In genomic region chr16:22260490-22260889, GRCh38 we compare ENCODE assay signal across 26 cellular contexts.
"Had no signal": no experiment of that assay in that cellular context is flagged by ENCODE, and none has a peak within 500 bp of the region (broad histone marks: within the 10 kb centered on the region; RNA-seq: fewer than 3 reads in every experiment).

No MANE protein-coding gene starts in this region.

- H3K27me3 Mint-ChIP-seq: naive thymus-derived CD8-positive, alpha-beta T cell; stimulated activated naive CD8-positive, alpha-beta T cell treated with anti-CD3 and anti-CD28 coated beads, Interleukin-15, Interleukin-2, amounts not matched to agents 100 ng/mL and 50 ng/mL, for 24 hours had no signal

- H3K27ac ChIP-seq: left lung, lower lobe of right lung, pancreas, prostate gland, skin epidermis, suprapubic skin, thoracic aorta, tibial artery, upper lobe of right lung had no signal

- H3K9me3 ChIP-seq: pancreas, prostate gland, suprapubic skin, thoracic aorta, upper lobe of right lung had no signal

- H3K27me3 ChIP-seq: left lung, pancreas, suprapubic skin, tibial artery, upper lobe of right lung had no signal

- H3K4me1 Mint-ChIP-seq: nephron had no signal

- H3K27ac Mint-ChIP-seq: nephron had no signal

- ATAC-seq: left colon; left lung; lower lobe of right lung; naive thymus-derived CD8-positive, alpha-beta T cell; pancreas; right cardiac atrium; sciatic nerve; upper lobe of right lung had no signal

- H3K4me1 ChIP-seq: left lung, lower lobe of right lung, pancreas, prostate gland, suprapubic skin, tibial artery, upper lobe of right lung had no signal

- H3K4me3 Mint-ChIP-seq: naive thymus-derived CD8-positive, alpha-beta T cell; nephron; neural crest cell; stimulated activated naive CD8-positive, alpha-beta T cell treated with anti-CD3 and anti-CD28 coated beads, Interleukin-15, Interleukin-2, amounts not matched to agents 100 ng/mL and 50 ng/mL, for 24 hours had no signal

- DNase-seq: hippocampal formation; left colon; left lung; lower lobe of right lung; mammary epithelial cell; mesenchymal stem cell; naive thymus-derived CD8-positive, alpha-beta T cell; nucleus accumbens; pancreas; retina; right cardiac atrium; stimulated activated CD4-positive, alpha-beta T cell treated with anti-CD3 and anti-CD28 coated beads, Interleukin-12 subunit alpha, Interleukin-12 subunit beta, amount 100 ng/mL, for 4 hours; stimulated activated CD4-positive, alpha-beta T cell treated with anti-CD3 and anti-CD28 coated beads, Interleukin-15, amount 100 ng/mL, for 24 hours; stimulated activated CD4-positive, alpha-beta T cell treated with anti-CD3 and anti-CD28 coated beads, Interleukin-2, amount 100 ng/mL, for 24 hours; stimulated activated CD4-positive, alpha-beta T cell treated with anti-CD3 and anti-CD28 coated beads, Interleukin-4, amount 100 ng/mL, for 1 hour; stimulated activated naive CD4-positive, alpha-beta T cell; tibial artery; upper lobe of right lung had no signal

- H3K9me3 Mint-ChIP-seq: naive thymus-derived CD8-positive, alpha-beta T cell; neural crest cell; stimulated activated naive CD8-positive, alpha-beta T cell treated with anti-CD3 and anti-CD28 coated beads, Interleukin-15, Interleukin-2, amounts not matched to agents 100 ng/mL and 50 ng/mL, for 24 hours had no signal

- H3K4me3 ChIP-seq: left lung, lower lobe of right lung, pancreas, prostate gland, skin epidermis, suprapubic skin, thoracic aorta, tibial artery, upper lobe of right lung had no signal
